In the genomic region with DNA sequence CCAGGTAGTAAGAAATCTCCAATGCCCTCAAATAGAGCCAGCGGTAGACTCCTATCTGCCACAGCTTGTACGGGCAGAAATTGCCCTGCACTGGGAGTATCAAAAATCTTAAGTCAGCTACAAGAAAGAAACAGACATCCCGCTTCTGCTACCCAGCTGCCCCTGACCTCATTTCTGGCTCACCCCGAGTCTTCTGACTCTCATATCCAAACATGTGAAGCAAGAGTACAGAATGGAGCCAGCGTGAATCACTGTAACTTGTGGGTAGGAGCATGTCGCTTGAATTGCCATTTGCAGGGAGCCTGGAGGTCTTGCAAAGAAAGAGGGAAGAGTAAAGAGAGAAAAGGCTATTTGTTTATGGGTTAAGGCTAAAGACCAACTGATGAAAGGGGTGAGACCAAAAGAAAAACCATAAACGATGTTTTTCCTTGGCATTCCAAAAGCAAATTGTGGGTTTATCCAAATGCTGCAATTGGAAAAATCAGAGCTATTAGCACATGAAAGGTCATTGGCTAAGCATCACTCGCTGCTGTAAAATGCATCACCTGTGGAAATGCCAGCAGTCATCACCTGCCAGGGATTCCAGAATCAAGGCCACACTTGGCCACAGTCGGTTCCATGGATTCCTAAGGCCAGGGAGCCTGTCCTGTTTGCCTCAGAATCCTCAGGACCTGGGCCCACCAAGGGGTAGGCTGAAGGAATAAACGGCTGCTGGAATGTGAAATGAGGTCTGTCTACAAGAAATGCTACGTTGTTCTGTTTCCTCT, we compare ENCODE assay signal across 12 cellular contexts.
DNase-seq lines count a peak whose midpoint lies in the region; ATAC-seq and TF ChIP-seq lines count a peak whose summit lies in the region.
"Had no signal": no experiment of that assay in that cellular context is flagged by ENCODE, and none has a peak within 500 bp of the region (broad histone marks: within the 10 kb centered on the region; RNA-seq: fewer than 3 reads in every experiment).

No MANE protein-coding gene starts in this region.

- 0 out of 2 replicates have a peak, but pooled peaks cover 13% of the 10 kb centered on the region for H3K79me2 ChIP-seq in OCI-LY1 (ENCODE audit: insufficient read depth, low read length)

- H3K36me3 ChIP-seq in BJ (ENCODE audit: control insufficient read depth, insufficient read depth, low read length) (no peaks in the 10 kb centered on the region), OCI-LY1 (ENCODE audit: insufficient read depth, low read length) (peaks cover 5% of the 10 kb centered on the region; the same call in 1 of the 2 replicates), sigmoid colon (no peaks in the 10 kb centered on the region), endodermal cell (ENCODE audit: control insufficient read depth, insufficient read depth, low read length) (peaks cover 4% of the 10 kb centered on the region)

- WGBS in sigmoid colon, 2 donors = 81 to 86% methylated on average over 11 of the region's 11 CpGs
- WGBS in endodermal cell (ENCODE audit: insufficient coverage in 1 of 2, insufficient read length in 1 of 2), 2 experiments = 90 to 95% methylated on average over 8 to 11 of the region's 11 CpGs

- H2AFZ ChIP-seq in OCI-LY1 (ENCODE audit: low read length) = no peak overlapping the region

- no peak overlapping the region for H3K4me3 Mint-ChIP-seq in endodermal cell

- H3K27ac ChIP-seq in OCI-LY1 (ENCODE audit: low read depth, low read length, poor library complexity, severe bottlenecking) (peak overlapping the region; percentile 90), sigmoid colon (peak overlapping the region in 1 of 4 donors; percentile 7), endodermal cell (ENCODE audit: low read depth, low read length) (no peak overlapping the region)
- H3K27ac ChIP-seq: coronary artery, SK-N-MC had no signal

- peaks cover 62% of the 10 kb centered on the region for H3K4me1 ChIP-seq in OCI-LY1 (ENCODE audit: insufficient read depth, low read length, severe bottlenecking)
- H3K4me1 ChIP-seq in sigmoid colon = peaks cover 0 to 28% (median 18%) of the 10 kb centered on the region in 4 donors
- peaks cover 7% of the 10 kb centered on the region for H3K4me1 ChIP-seq in endodermal cell (ENCODE audit: control insufficient read depth, insufficient read depth, low read length)

- no peaks in the 10 kb centered on the region for H3K9me3 ChIP-seq in OCI-LY1 (ENCODE audit: low read length)
- no peaks in the 10 kb centered on the region for H3K9me3 ChIP-seq in sigmoid colon
- H3K9me3 ChIP-seq in endodermal cell (ENCODE audit: control insufficient read depth, low read length) = no peaks in the 10 kb centered on the region
- H3K9me3 ChIP-seq: stomach had no signal

- H3K27me3 ChIP-seq in BJ (ENCODE audit: control insufficient read depth, insufficient read depth, low read length) (no peaks in the 10 kb centered on the region), OCI-LY1 (ENCODE audit: insufficient read depth, low read length) (no peaks in the 10 kb centered on the region), sigmoid colon (no peaks in the 10 kb centered on the region), endodermal cell (ENCODE audit: control insufficient read depth, insufficient read depth, low read length, poor library complexity, severe bottlenecking) (no peaks in the 10 kb centered on the region)
- H3K27me3 ChIP-seq: stomach had no signal

- peaks cover 22% of the 10 kb centered on the region for H3K4me1 Mint-ChIP-seq in endodermal cell

- H3F3A ChIP-seq in OCI-LY1 (ENCODE audit: insufficient read depth, low read length) = no peaks in the 10 kb centered on the region

- peak overlapping the region; percentile 15; the same call in 1 of the 2 replicates for H3K9ac ChIP-seq in OCI-LY1 (ENCODE audit: low read length)
- H3K9ac ChIP-seq in endodermal cell (ENCODE audit: extremely low read depth, low read length, poor library complexity, severe bottlenecking) = no peak overlapping the region

- no peak overlapping the region for H3K27ac Mint-ChIP-seq in endodermal cell

- TF ChIP-seq EP300 in sigmoid colon (IDR thresholded peaks at IDR 0.05) = no peak

- CTCF ChIA-PET in BJ (lab: Yijun Ruan, JAX) = no interaction called here

- no peaks in the 10 kb centered on the region for H3K9me3 Mint-ChIP-seq in endodermal cell

- intact Hi-C loops in sigmoid colon (cut with DNase I) = no loop called here

- no peaks in the 10 kb centered on the region for H3K27me3 Mint-ChIP-seq in endodermal cell (ENCODE audit: insufficient read depth)

- peak overlapping the region; percentile 47; the same call in 1 of the 2 replicates for H3K4me2 ChIP-seq in OCI-LY1 (ENCODE audit: low read length)

- ATAC-seq in GM18861 (IDR thresholded peaks at IDR 0.05; ENCODE audit: unreplicated experiment) = no peak

- POLR2A ChIA-PET in BJ (lab: Charles Lee) = interaction anchor here (0.6 kb wide), 1 partner anchor 709 kb away, joined by 3 read pairs; no protein-coding TSS in a partner anchor

- H4K20me1 ChIP-seq in OCI-LY1 (ENCODE audit: insufficient read depth, low read length) = no peaks in the 10 kb centered on the region

- no peaks in the 10 kb centered on the region for H3K9me2 ChIP-seq in OCI-LY1 (ENCODE audit: low read depth, low read length)

- DNase-seq in BJ (ENCODE audit: low read depth) (peak; percentile 31), fibroblast of villous mesenchyme (ENCODE audit: low read depth) (peak; percentile 82), sigmoid colon (peak; percentile 83), endodermal cell (no peak), T-helper 2 cell (no peak), mesenteric fat pad (ENCODE audit: low spot score) (no peak)
- DNase-seq: islet precursor cell, stomach had no signal

- TF ChIP-seq CTCF in BJ (IDR thresholded peaks at IDR 0.05; ENCODE audit: insufficient read depth, low read depth, low read length) (no peak), OCI-LY1 (IDR thresholded peaks at IDR 0.05; ENCODE audit: low read length) (no peak), fibroblast of villous mesenchyme (IDR thresholded peaks at IDR 0.05; ENCODE audit: insufficient read depth, low read depth, low read length) (no peak), sigmoid colon (IDR thresholded peaks at IDR 0.05) (no peak), endodermal cell (conservative IDR thresholded peaks at IDR 0.05) (no peak)

- no peak for TF ChIP-seq POLR2A in sigmoid colon (IDR thresholded peaks at IDR 0.05)

- no peak overlapping the region for H3K4me3 ChIP-seq in BJ (ENCODE audit: low read depth, low read length)
- no peak overlapping the region for H3K4me3 ChIP-seq in OCI-LY1 (ENCODE audit: low read depth, low read length, poor library complexity, severe bottlenecking)
- no peak overlapping the region for H3K4me3 ChIP-seq in fibroblast of villous mesenchyme (ENCODE audit: low read depth, low read length)
- H3K4me3 ChIP-seq in sigmoid colon = no peak overlapping the region
- no peak overlapping the region for H3K4me3 ChIP-seq in endodermal cell (ENCODE audit: low read length)
- H3K4me3 ChIP-seq: coronary artery, SK-N-MC, stomach had no signal

- peaks cover 20% of the 10 kb centered on the region for H3K36me3 Mint-ChIP-seq in endodermal cell (ENCODE audit: low read depth)

Comparison
In these comparisons a context has a peak if more than half of its experiments do, and no peak if none do; other contexts are left out.
1. DNase-seq: peak in BJ (single experiment), fibroblast of villous mesenchyme (single experiment) and sigmoid colon (single experiment); none in endodermal cell (single experiment), T-helper 2 cell (0 of 5) and mesenteric fat pad (single experiment).